1 cellular context compared by ENCODE assay signal in genomic region chr17:82226809-82227628, GRCh38.
TF ChIP-seq lines count a peak whose summit lies in the region.

No MANE protein-coding gene starts in this region.

TF ChIP-seq in HepG2, 621 proteins besides CTCF, POLR2A, EP300 and RAD21 (continued from another document and continues in another):
- TF ChIP-seq MTA3 (CRISPR knock-in tag; IDR thresholded peaks at IDR 0.05) (no peak), FLYWCH1 (CRISPR knock-in tag; IDR thresholded peaks at IDR 0.05) (no peak), KDM1A (CRISPR knock-in tag; IDR thresholded peaks at IDR 0.05) (no peak), ZNF703 (CRISPR knock-in tag; IDR thresholded peaks at IDR 0.05; ENCODE audit: borderline replicate concordance) (no peak), SNAI1 (CRISPR knock-in tag; IDR thresholded peaks at IDR 0.05; ENCODE audit: borderline replicate concordance) (no peak), ZNF562 (CRISPR knock-in tag; IDR thresholded peaks at IDR 0.05; ENCODE audit: borderline replicate concordance) (no peak), SALL2 (CRISPR knock-in tag; IDR thresholded peaks at IDR 0.05) (no peak), IRF9 (CRISPR knock-in tag; IDR thresholded peaks at IDR 0.05; ENCODE audit: borderline replicate concordance) (0 out of 2 replicates have a peak, but pooled peaks have one; percentile 35), TSC22D2 (CRISPR knock-in tag; IDR thresholded peaks at IDR 0.05; ENCODE audit: borderline replicate concordance) (peak; percentile 65; the same call in 1 of the 2 replicates), FUBP1 (CRISPR knock-in tag; IDR thresholded peaks at IDR 0.05; ENCODE audit: borderline replicate concordance) (no peak), ZNF567 (CRISPR knock-in tag; IDR thresholded peaks at IDR 0.05; ENCODE audit: borderline replicate concordance) (0 out of 2 replicates have a peak, but pooled peaks have one; percentile 34), SRSF1 (optimal IDR thresholded peaks at IDR 0.05; ENCODE audit: low read depth, low read length) (peak; percentile 92), ZNF770 (CRISPR knock-in tag; IDR thresholded peaks at IDR 0.05) (no peak), MXD4 (CRISPR knock-in tag; IDR thresholded peaks at IDR 0.05) (no peak), HOXD1 (CRISPR knock-in tag; IDR thresholded peaks at IDR 0.05) (no peak), ZMYM2 (CRISPR knock-in tag; IDR thresholded peaks at IDR 0.05) (0 out of 2 replicates have a peak, but pooled peaks have one; percentile 62), MBNL3 (CRISPR knock-in tag; conservative IDR thresholded peaks at IDR 0.05) (no peak), ZFY (CRISPR knock-in tag; IDR thresholded peaks at IDR 0.05) (no peak), SPEN (CRISPR knock-in tag; IDR thresholded peaks at IDR 0.05; ENCODE audit: low read depth) (peak; percentile 24), ZNF468 (CRISPR knock-in tag; IDR thresholded peaks at IDR 0.05) (no peak), ZNF510 (CRISPR knock-in tag; IDR thresholded peaks at IDR 0.05; ENCODE audit: low read depth) (no peak), ATF2 (CRISPR knock-in tag; IDR thresholded peaks at IDR 0.05) (no peak), ZNF570 (CRISPR knock-in tag; IDR thresholded peaks at IDR 0.05; ENCODE audit: borderline replicate concordance) (no peak), SNRNP70 (IDR thresholded peaks at IDR 0.05; ENCODE audit: low read depth, low read length) (no peak), ATF5 (CRISPR knock-in tag; IDR thresholded peaks at IDR 0.05; ENCODE audit: low read depth) (0 out of 2 replicates have a peak, but pooled peaks have one; percentile 54), ZBTB34 (CRISPR knock-in tag; IDR thresholded peaks at IDR 0.05) (no peak; the same call in 1 of the 2 replicates), HMGXB3 (CRISPR knock-in tag; IDR thresholded peaks at IDR 0.05; ENCODE audit: borderline replicate concordance) (peak; percentile 36; the same call in 1 of the 2 replicates), ZNF790 (CRISPR knock-in tag; IDR thresholded peaks at IDR 0.05; ENCODE audit: borderline replicate concordance) (no peak), DBP (CRISPR knock-in tag; IDR thresholded peaks at IDR 0.05; ENCODE audit: not compliant biosample characterization) (no peak), ZSCAN22 (CRISPR knock-in tag; IDR thresholded peaks at IDR 0.05) (no peak), E2F5 (CRISPR knock-in tag; conservative IDR thresholded peaks at IDR 0.05) (no peak), ZFAT (CRISPR knock-in tag; conservative IDR thresholded peaks at IDR 0.05) (no peak), RFX5 (IDR thresholded peaks at IDR 0.05; ENCODE audit: low read depth, low read length) (no peak), ZBTB49 (CRISPR knock-in tag; IDR thresholded peaks at IDR 0.05; ENCODE audit: borderline replicate concordance) (no peak), ZNF75D (CRISPR knock-in tag; IDR thresholded peaks at IDR 0.05; ENCODE audit: borderline replicate concordance) (no peak), NPAS2 (CRISPR knock-in tag; IDR thresholded peaks at IDR 0.05; ENCODE audit: borderline replicate concordance) (no peak; the same call in 1 of the 2 replicates), SATB2 (CRISPR knock-in tag; IDR thresholded peaks at IDR 0.05) (no peak), ZBTB4 (CRISPR knock-in tag; IDR thresholded peaks at IDR 0.05; ENCODE audit: borderline replicate concordance) (no peak)
